In genomic region chr4:126051709-126052424, GRCh38 we compare ENCODE assay signal across 12 cellular contexts.
DNase-seq lines count a peak whose midpoint lies in the region; ATAC-seq and TF ChIP-seq lines count a peak whose summit lies in the region.
"Had no signal": no experiment of that assay in that cellular context is flagged by ENCODE, and none has a peak within 500 bp of the region (broad histone marks: within the 10 kb centered on the region; RNA-seq: fewer than 3 reads in every experiment).

No MANE protein-coding gene starts in this region.

- no peaks in the 10 kb centered on the region for H3K9me3 ChIP-seq in AG04450 (ENCODE audit: control insufficient read depth, insufficient read depth, low read length)

- H3K27me3 ChIP-seq in AG04450 (ENCODE audit: control insufficient read depth, insufficient read depth, low read length) = no peaks in the 10 kb centered on the region

- TF ChIP-seq CTCF in AG04450 (IDR thresholded peaks at IDR 0.05; ENCODE audit: low read depth, low read length) = peak; percentile 51

- CTCF ChIA-PET in AG04450 (lab: Charles Lee) = interaction anchor here (0.6 to 2.3 kb wide), 2 partner anchors 738 to 848 kb away, joined by 3 to 7 read pairs; no protein-coding TSS in a partner anchor

- no peak overlapping the region for H3K27ac ChIP-seq in AG04450 (ENCODE audit: low read depth, low read length)

- no peak overlapping the region for H3K4me3 ChIP-seq in AG04450 (ENCODE audit: low read depth, low read length)

- TF ChIP-seq EP300 in Ishikawa (IDR thresholded peaks at IDR 0.05; ENCODE audit: borderline replicate concordance) = no peak

- ATAC-seq in HG03521 (IDR thresholded peaks at IDR 0.05; ENCODE audit: unreplicated experiment) = no peak

- no peak for TF ChIP-seq RAD21 in Ishikawa (IDR thresholded peaks at IDR 0.05; ENCODE audit: low read depth)

- POLR2A ChIA-PET in AG04450 (lab: Yijun Ruan, JAX) = interaction anchor here (1.0 kb wide), 1 partner anchor 23 kb away, joined by 3 read pairs; no protein-coding TSS in a partner anchor

- DNase-seq in AG04450 (ENCODE audit: low read depth, low spot score) (peak; percentile 65), epidermal melanocyte (ENCODE audit: insufficient read length, low spot score) (peak; percentile 23), medulla oblongata (ENCODE audit: extremely low spot score) (peak; percentile 78), NCI-H526 (lab: John Stamatoyannopoulos, UW) (no peak), GOT3 (lab: John Stamatoyannopoulos, UW) (no peak)
- DNase-seq in activated naive CD4-positive, alpha-beta T cell (lab: John Stamatoyannopoulos, UW) = no peak
- DNase-seq: activated CD4-positive, alpha-beta T cell treated with anti-CD3 and anti-CD28 coated beads, Interleukin-2, amount 10 ng/mL, durations not matched to agents 24 days and 14 days; activated naive CD8-positive, alpha-beta T cell treated with anti-CD3 and anti-CD28 coated beads, Interleukin-2, amount 10 ng/mL, durations not matched to agents 7 days and 5 days; CD4-positive, CD25-positive, alpha-beta regulatory T cell; NCI-H1436 had no signal

TF ChIP-seq in Ishikawa, 13 proteins besides CTCF, POLR2A, EP300 and RAD21:
- TF ChIP-seq EGR1 (IDR thresholded peaks at IDR 0.05) (no peak), TEAD4 (IDR thresholded peaks at IDR 0.05) (peak; percentile 45; the same call in 1 of the 2 replicates), TAF1 (IDR thresholded peaks at IDR 0.05; ENCODE audit: low read depth) (no peak), CREB1 (IDR thresholded peaks at IDR 0.05; ENCODE audit: low read depth) (no peak), ZBTB7A (IDR thresholded peaks at IDR 0.05; ENCODE audit: low read depth) (no peak)

Comparison
In these comparisons a context has a peak if more than half of its experiments do, and no peak if none do; other contexts are left out.
1. DNase-seq: peak in AG04450 (single experiment), epidermal melanocyte (single experiment) and medulla oblongata (single experiment); none in NCI-H526 (0 of 2), activated naive CD4-positive, alpha-beta T cell (0 of 4) and GOT3 (single experiment).